20 cellular contexts compared by ENCODE assay signal in the genomic region with DNA sequence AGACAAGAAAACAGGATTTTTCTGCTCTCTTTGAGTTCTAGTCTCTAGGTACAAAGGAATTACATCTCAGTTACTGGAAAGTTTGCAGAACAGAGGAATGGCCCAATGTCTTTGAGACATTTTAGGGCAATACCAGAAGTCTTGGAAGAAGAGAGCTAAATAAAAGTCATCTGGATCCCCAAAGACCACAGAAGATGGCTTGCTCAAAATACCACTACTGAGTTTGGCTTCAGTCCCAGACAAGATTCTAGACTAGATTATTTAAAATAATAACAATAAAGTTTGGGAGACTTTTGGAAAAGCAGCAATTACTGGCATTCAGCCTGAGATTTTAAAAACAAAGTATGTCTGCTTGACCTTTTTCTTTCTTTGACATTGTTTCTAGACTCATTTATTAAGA.
"Had no signal": no experiment of that assay in that cellular context is flagged by ENCODE, and none has a peak within 500 bp of the region (broad histone marks: within the 10 kb centered on the region; RNA-seq: fewer than 3 reads in every experiment).

No MANE protein-coding gene starts in this region.

- H3K4me1 ChIP-seq: prostate gland, upper lobe of left lung had no signal

- DNase-seq: activated CD4-positive, alpha-beta T cell treated with anti-CD3 and anti-CD28 coated beads, Interleukin-2, amount 50 U/mL, for 1 hour; activated CD4-positive, CD25-positive, alpha-beta regulatory T cell treated with anti-CD3 and anti-CD28 coated beads, Interleukin-2, amount 50 U/mL, for 72 hours; activated gamma-delta T cell treated with Interleukin-2 at 50 U/mL for 16 hours; activated T-cell treated with anti-CD3 and anti-CD28 coated beads, Interleukin-2, amount 50 U/mL, for 1 hour; aorta; brain microvascular endothelial cell; cortex of kidney; effector CD8-positive, alpha-beta T cell; heart right ventricle; kidney; naive thymus-derived CD4-positive, alpha-beta T cell; ovary; stimulated activated CD4-positive, alpha-beta T cell treated with anti-CD3 and anti-CD28 coated beads, Interleukin-4, amount 100 ng/mL, for 24 hours; stimulated activated naive CD4-positive, alpha-beta T cell treated with Interleukin-2 at 50 U/mL for 16 hours; T-helper 1 cell; upper lobe of left lung; WERI-Rb-1 had no signal

- H3K36me3 ChIP-seq: brain microvascular endothelial cell, esophagus muscularis mucosa, heart right ventricle, ovary, prostate gland, upper lobe of left lung, WERI-Rb-1 had no signal

- H3K27me3 ChIP-seq: brain microvascular endothelial cell, esophagus muscularis mucosa, heart right ventricle, ovary, upper lobe of left lung had no signal

- H3K9me3 ChIP-seq: esophagus muscularis mucosa, heart right ventricle, ovary, prostate gland, upper lobe of left lung had no signal

- H3K4me3 ChIP-seq: esophagus muscularis mucosa, heart right ventricle, lung, ovary, prostate gland, upper lobe of left lung had no signal

- H3K27ac ChIP-seq: brain microvascular endothelial cell, esophagus muscularis mucosa, heart right ventricle, ovary, prostate gland, upper lobe of left lung, WERI-Rb-1 had no signal
